11 cellular contexts compared by ENCODE assay signal in the genomic region with DNA sequence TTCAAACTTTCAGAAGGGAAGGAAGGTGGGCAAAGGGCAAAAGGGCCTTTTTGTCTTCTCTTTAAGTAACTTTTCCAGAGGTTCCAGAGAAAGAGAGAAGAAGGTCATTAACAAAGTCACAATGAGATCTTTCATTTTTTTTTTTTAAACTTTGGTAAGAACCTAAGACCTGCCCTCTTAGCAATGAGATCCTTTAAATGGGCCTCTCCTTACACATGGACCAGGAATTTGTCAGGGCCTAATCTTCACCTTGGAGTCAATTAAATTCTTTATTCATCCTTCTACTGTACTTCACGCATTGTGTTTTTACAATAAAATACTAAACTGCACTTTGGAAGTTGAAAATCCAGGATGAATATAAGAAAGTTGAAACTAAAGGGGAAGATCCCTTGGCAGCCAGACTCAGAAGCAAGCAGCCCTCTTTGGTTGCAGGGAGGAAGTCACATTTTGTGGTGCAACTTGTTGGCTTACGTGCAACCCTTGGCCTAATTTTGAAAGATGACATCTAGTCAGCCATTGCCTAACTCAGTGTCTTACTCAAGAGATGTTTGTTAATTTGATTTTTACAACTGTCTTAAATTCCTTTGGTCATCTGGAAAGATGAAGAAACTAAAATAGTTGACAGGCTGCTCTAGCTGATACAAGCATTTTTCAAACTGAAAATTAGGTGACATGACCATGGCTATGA. TPM values are rescaled to one million over a fixed set of nuclear protein-coding genes. Genes with fewer than 3 reads are reported as not detected.
DNase-seq lines count a peak whose midpoint lies in the region; ATAC-seq and TF ChIP-seq lines count a peak whose summit lies in the region.
"Had no signal": no experiment of that assay in that cellular context is flagged by ENCODE, and none has a peak within 500 bp of the region (broad histone marks: within the 10 kb centered on the region; RNA-seq: fewer than 3 reads in every experiment).

No MANE protein-coding gene starts in this region.

- no peak overlapping the region for H3K4me3 Mint-ChIP-seq in effector memory CD8-positive, alpha-beta T cell
- H3K4me3 Mint-ChIP-seq in chondrocyte (ENCODE audit: unreplicated experiment): no peak overlapping the region

- H3K27ac Mint-ChIP-seq in effector memory CD8-positive, alpha-beta T cell: no peak overlapping the region
- no peak overlapping the region for H3K27ac Mint-ChIP-seq in chondrocyte (ENCODE audit: unreplicated experiment)

- TF ChIP-seq CTCF in AG04449 (IDR thresholded peaks at IDR 0.05; ENCODE audit: insufficient read depth, low read length, missing control alignments) (no peak), chondrocyte (IDR thresholded peaks at IDR 0.05) (no peak)

- CTCF ChIA-PET in AG04449 (lab: Yijun Ruan, JAX): no interaction called here

- H3K9me3 Mint-ChIP-seq in effector memory CD8-positive, alpha-beta T cell: no peaks in the 10 kb centered on the region
- H3K9me3 Mint-ChIP-seq in chondrocyte (ENCODE audit: low read depth): no peaks in the 10 kb centered on the region

- POLR2A ChIA-PET in AG04449 (lab: Yijun Ruan, JAX): no interaction called here

- peak; percentile 99 for ATAC-seq in effector memory CD8-positive, alpha-beta T cell (replicated peaks)
- ATAC-seq in GM18502 (IDR thresholded peaks at IDR 0.05; ENCODE audit: poor library complexity, unreplicated experiment): no peak
- no peak for ATAC-seq in GM18520 (IDR thresholded peaks at IDR 0.05; ENCODE audit: unreplicated experiment)

- DNase-seq in AG04449 (ENCODE audit: low read depth, low spot score) (peak; percentile 12), LHCN-M2 (ENCODE audit: low read depth) (peak; percentile 68), mucosa of gallbladder (ENCODE audit: low spot score) (peak; percentile 41), chondrocyte (ENCODE audit: low spot score) (no peak), nucleus accumbens (lab: John Stamatoyannopoulos, UW) (no peak)
- DNase-seq in effector memory CD8-positive, alpha-beta T cell: peak in 2 of 3 experiments; percentile 9 to 10
- DNase-seq: ACHN, dermis blood vessel endothelial cell, NCI-H1417 treated with DMSO at 0.1 percent for 48 hours had no signal

- H3K4me1 Mint-ChIP-seq in effector memory CD8-positive, alpha-beta T cell (ENCODE audit: low read depth in 2 of 2): no peaks in the 10 kb centered on the region
- no peaks in the 10 kb centered on the region for H3K4me1 Mint-ChIP-seq in chondrocyte (ENCODE audit: low read depth)

- H3K27me3 Mint-ChIP-seq in effector memory CD8-positive, alpha-beta T cell: peaks cover 18 to 22% of the 10 kb centered on the region in 2 donors
- no peaks in the 10 kb centered on the region for H3K27me3 Mint-ChIP-seq in chondrocyte (ENCODE audit: low read depth)

- no peaks in the 10 kb centered on the region for H3K36me3 Mint-ChIP-seq in effector memory CD8-positive, alpha-beta T cell (ENCODE audit: insufficient read depth)
- H3K36me3 Mint-ChIP-seq in chondrocyte (ENCODE audit: low read depth): no peaks in the 10 kb centered on the region

- H3K4me3 ChIP-seq in AG04449 (ENCODE audit: low read depth, low read length): no peak overlapping the region

RNA-seq across cellular contexts. Expression of gene TMEM170B, which starts 11.9 kb away (rescaled TPM):
- 0.77 and 1.3 TPM in 2 replicates for total RNA-seq in LHCN-M2 (2014; rRNA removed)
- polyA plus RNA-seq in LHCN-M2 (2012): 0.67 TPM
- total RNA-seq in mucosa of gallbladder: 4.5 TPM
- total RNA-seq in chondrocyte: 3.6 to 5.1 TPM (median 3.9 TPM) in 3 replicates

Comparison
In these comparisons a context has a peak if more than half of its experiments do, and no peak if none do; other contexts are left out.
1. DNase-seq: peak in AG04449 (single experiment), LHCN-M2 (single experiment), effector memory CD8-positive, alpha-beta T cell (2 of 3) and mucosa of gallbladder (single experiment); none in chondrocyte (single experiment) and nucleus accumbens (0 of 56).